In the genomic region with DNA sequence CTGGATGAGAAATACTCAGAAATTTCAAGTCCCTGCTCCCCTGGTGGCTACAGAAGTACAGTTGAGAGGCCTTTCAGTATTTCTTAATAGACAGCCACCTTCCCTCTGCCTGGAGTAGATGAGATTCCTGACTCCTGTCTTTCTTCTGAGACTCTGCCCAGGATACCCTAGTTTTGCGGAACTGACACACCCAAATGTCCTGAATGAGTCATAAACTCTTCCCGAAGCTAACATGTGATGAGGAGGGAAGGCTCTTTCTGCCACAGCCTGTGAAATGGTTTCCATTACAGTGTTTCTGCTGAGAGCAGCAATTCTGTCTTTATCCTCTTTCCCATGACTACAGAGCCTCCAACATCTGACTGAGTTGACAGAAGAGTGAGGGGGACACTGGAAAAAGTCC, we compare ENCODE assay signal across 14 cellular contexts. TPM values are rescaled to one million over a fixed set of nuclear protein-coding genes. Genes with fewer than 3 reads are reported as not detected.
DNase-seq lines count a peak whose midpoint lies in the region; FAIRE-seq and TF ChIP-seq lines count a peak whose summit lies in the region.
"Had no signal": no experiment of that assay in that cellular context is flagged by ENCODE, and none has a peak within 500 bp of the region (broad histone marks: within the 10 kb centered on the region; RNA-seq: fewer than 3 reads in every experiment).

No MANE protein-coding gene starts in this region.

- H2BK5ac ChIP-seq in H1 (ENCODE audit: low read depth, low read length) (peak overlapping the region; percentile 85; the same call in 1 of the 2 replicates), mesenchymal stem cell (ENCODE audit: low read depth, low read length, poor library complexity, severe bottlenecking) (no peak overlapping the region)

- FAIRE-seq in H1 (lab: Jason Lieb, UNC): no peak

- H3K4me3 ChIP-seq in H1 (ENCODE audit: extremely low read depth in 1 of 4, insufficient read depth in 2 of 4, low read depth in 3 of 4, low read length in 4 of 4) (no peak overlapping the region), mesenchymal stem cell (ENCODE audit: insufficient read depth in 1 of 2, low read depth in 1 of 2, low read length in 2 of 2) (no peak overlapping the region), suprapubic skin (no peak overlapping the region), OCI-LY7 (ENCODE audit: low read depth, low read length, poor library complexity, severe bottlenecking) (no peak overlapping the region)

- intact Hi-C loops in OCI-LY7 (cut with micrococcal nuclease; ENCODE audit: unreplicated experiment): no loop called here

- peak overlapping the region; percentile 68; the same call in 1 of the 2 replicates for H2BK12ac ChIP-seq in H1 (ENCODE audit: low read depth, low read length)
- H2BK12ac ChIP-seq in mesenchymal stem cell (ENCODE audit: low read length in 2 of 2): peak overlapping the region in 1 of 2 experiments; percentile 79

- no peak overlapping the region for H2AFZ ChIP-seq in H1 (ENCODE audit: low read length)
- peak overlapping the region; percentile 19 for H2AFZ ChIP-seq in mesenchymal stem cell (ENCODE audit: low read depth, low read length)
- no peak overlapping the region for H2AFZ ChIP-seq in OCI-LY7 (ENCODE audit: low read length)

- TF ChIP-seq EP300 in H1 (IDR thresholded peaks at IDR 0.05; ENCODE audit: borderline replicate concordance in 1 of 2, low read depth in 2 of 2, low read length in 2 of 2) (no peak), suprapubic skin (IDR thresholded peaks at IDR 0.05) (no peak)

- H2BK20ac ChIP-seq in H1 (ENCODE audit: low read length): peak overlapping the region; percentile 86

- CTCF ChIA-PET in H1 (lab: Charles Lee; ENCODE audit: partially characterized antibody): no interaction called here
- CTCF ChIA-PET in OCI-LY7 (lab: Charles Lee; ENCODE audit: unreplicated experiment): no interaction called here

- TF ChIP-seq CTCF in H1 (IDR thresholded peaks at IDR 0.05; ENCODE audit: control extremely low read depth in 1 of 3, insufficient read depth in 1 of 3, low read depth in 1 of 3, low read length in 3 of 3) (no peak), suprapubic skin (IDR thresholded peaks at IDR 0.05) (no peak), OCI-LY7 (conservative IDR thresholded peaks at IDR 0.05; ENCODE audit: low read length) (no peak)

- TF ChIP-seq RAD21 in H1 (IDR thresholded peaks at IDR 0.05 in 1 of 2, conservative IDR thresholded peaks at IDR 0.05 in 1 of 2; ENCODE audit: low read depth in 2 of 2, low read length in 2 of 2): no peak

- H2AK5ac ChIP-seq in H1 (ENCODE audit: low read depth, low read length) (peak overlapping the region; percentile 57; the same call in 1 of the 2 replicates), mesenchymal stem cell (ENCODE audit: low read length, severe bottlenecking) (no peak overlapping the region)

- POLR2A ChIA-PET in H1 (lab: Charles Lee; ENCODE audit: partially characterized antibody) (no interaction called here), OCI-LY7 (lab: Charles Lee) (no interaction called here)

- H3K27ac ChIP-seq in H1 (ENCODE audit: low read depth, low read length): 0 out of 2 replicates have a peak overlapping the region, but pooled peaks have one; percentile 13
- no peak overlapping the region for H3K27ac ChIP-seq in mesenchymal stem cell (ENCODE audit: low read length, poor library complexity, severe bottlenecking)
- no peak overlapping the region for H3K27ac ChIP-seq in suprapubic skin
- no peak overlapping the region for H3K27ac ChIP-seq in OCI-LY7 (ENCODE audit: low read depth, low read length, poor library complexity, severe bottlenecking)
- H3K27ac ChIP-seq: WERI-Rb-1 had no signal

- no TSS peak for BruUV-seq in OCI-LY7 (replicated peaks; lab: Mats Ljungman, UMichigan)

- H3K9ac ChIP-seq in H1 (replicated peaks in 1 of 4; ENCODE audit: extremely low read depth in 1 of 4, low read depth in 3 of 4, low read length in 3 of 4) (no peak overlapping the region), mesenchymal stem cell (ENCODE audit: low read length) (peak overlapping the region; percentile 19)

- H2BK15ac ChIP-seq in H1 (ENCODE audit: low read length): no peak overlapping the region
- no peak overlapping the region for H2BK15ac ChIP-seq in mesenchymal stem cell (ENCODE audit: low read depth, poor library complexity, severe bottlenecking)

- H3K27me3 ChIP-seq in H1 (replicated peaks in 1 of 4; ENCODE audit: control insufficient read depth in 3 of 4, extremely low read depth in 1 of 4, insufficient read depth in 3 of 4, low read length in 3 of 4): no peaks in the 10 kb centered on the region
- H3K27me3 ChIP-seq in mesenchymal stem cell (ENCODE audit: control insufficient read depth in 1 of 2, insufficient read depth in 1 of 2, low read length in 2 of 2): no peaks in the 10 kb centered on the region
- H3K27me3 ChIP-seq in suprapubic skin: no peaks in the 10 kb centered on the region

- H2BK120ac ChIP-seq in H1 (replicated peaks; ENCODE audit: low read depth, low read length): peak overlapping the region; percentile 3
- no peak overlapping the region for H2BK120ac ChIP-seq in mesenchymal stem cell (ENCODE audit: low read depth, low read length)

- no peaks in the 10 kb centered on the region for H3K9me2 ChIP-seq in OCI-LY7 (ENCODE audit: insufficient read depth, low read length)

- H3K79me2 ChIP-seq in H1 (ENCODE audit: control insufficient read depth in 1 of 2, insufficient read depth in 2 of 2, low read length in 2 of 2): no peaks in the 10 kb centered on the region
- no peaks in the 10 kb centered on the region for H3K79me2 ChIP-seq in OCI-LY7 (ENCODE audit: insufficient read depth, low read depth, low read length)

- H3K36me3 ChIP-seq in H1 (ENCODE audit: control insufficient read depth in 2 of 4, insufficient read depth in 4 of 4, low read length in 3 of 4) (no peaks in the 10 kb centered on the region), mesenchymal stem cell (ENCODE audit: control insufficient read depth in 1 of 2, insufficient read depth in 2 of 2, low read depth in 1 of 2, low read length in 2 of 2) (no peaks in the 10 kb centered on the region), suprapubic skin (no peaks in the 10 kb centered on the region), OCI-LY7 (ENCODE audit: insufficient read depth, low read length) (no peaks in the 10 kb centered on the region)
- H3K36me3 ChIP-seq: WERI-Rb-1 had no signal

- H3K56ac ChIP-seq in H1 (replicated peaks; ENCODE audit: insufficient read length, low read depth, low read length): no peak overlapping the region

- DNase-seq in EH (ENCODE audit: low read depth) (peak; percentile 74), NCI-H460 (ENCODE audit: extremely low read depth, low read depth) (peak; percentile 7), H1 (ENCODE audit: low read depth in 1 of 2, low spot score in 2 of 2) (peak in 1 of 2 experiments; percentile 48), mesenchymal stem cell (peak; percentile 81), germinal center (ENCODE audit: low spot score) (no peak), suprapubic skin (ENCODE audit: low spot score in 2 of 2) (no peak), OCI-LY7 (ENCODE audit: low spot score) (no peak), inferior parietal cortex (ENCODE audit: extremely low spot score) (no peak)
- DNase-seq: activated T-cell treated with anti-CD3 and anti-CD28 coated beads, Interleukin-2, amount 50 U/mL, for 4 hours; C1 segment of cervical spinal cord; hippocampal formation; naive B cell; NCI-H1930; WERI-Rb-1 had no signal

- H3K23me2 ChIP-seq in H1 (ENCODE audit: low read depth, low read length): no peaks in the 10 kb centered on the region; the same call in 1 of the 2 replicates

- H3K9me3 ChIP-seq in H1 (ENCODE audit: insufficient read depth in 2 of 2, low read depth in 1 of 2, low read length in 1 of 2) (no peaks in the 10 kb centered on the region), mesenchymal stem cell (ENCODE audit: control insufficient read depth, low read length) (no peaks in the 10 kb centered on the region), suprapubic skin (no peaks in the 10 kb centered on the region), OCI-LY7 (ENCODE audit: low read length) (no peaks in the 10 kb centered on the region)

- H3K18ac ChIP-seq in H1 (ENCODE audit: extremely low read depth, low read length): peak overlapping the region; percentile 41
- peak overlapping the region; percentile 6 to 89 for H3K18ac ChIP-seq in mesenchymal stem cell (ENCODE audit: low read depth in 1 of 2, low read length in 2 of 2)

- WGBS in H1 (ENCODE audit: extremely low coverage in 1 of 2, insufficient coverage in 1 of 2, insufficient read length in 1 of 2, insufficient replicate concordance in 2 of 2, low coverage in 1 of 2, low lambda C conversion rate in 2 of 2, missing lambda C conversion rate in 1 of 2), 2 experiments: 67% methylated on average over 2 of the region's 2 CpGs; no CpG with 5 or more reads in 1 of the 2 experiments
- 0% methylated on average over 1 of the region's 2 CpGs for whole genome bisulfite sequencing in mesenchymal stem cell
- WGBS in suprapubic skin: 24% methylated on average over 2 of the region's 2 CpGs

- no peak overlapping the region for H4K8ac ChIP-seq in H1 (ENCODE audit: extremely low read depth, insufficient read depth, low read length)
- H4K8ac ChIP-seq in mesenchymal stem cell (ENCODE audit: low read length): peak overlapping the region; percentile 76

- H3K79me1 ChIP-seq in H1 (ENCODE audit: low read depth, low read length): no peaks in the 10 kb centered on the region
- no peaks in the 10 kb centered on the region for H3K79me1 ChIP-seq in mesenchymal stem cell (replicated peaks; ENCODE audit: low read length, poor library complexity, severe bottlenecking)

- H3K23ac ChIP-seq in H1 (ENCODE audit: insufficient read length): no peak overlapping the region
- no peak overlapping the region for H3K23ac ChIP-seq in mesenchymal stem cell (ENCODE audit: low read length in 2 of 2)

- H3K4ac ChIP-seq in H1 (replicated peaks; ENCODE audit: insufficient read length, low read depth, low read length) (no peak overlapping the region), mesenchymal stem cell (ENCODE audit: low read depth in 1 of 2, low read length in 2 of 2) (no peak overlapping the region)

- H4K5ac ChIP-seq in H1 (ENCODE audit: insufficient read length, low read depth, low read length): no peak overlapping the region

- H3K4me1 ChIP-seq in H1 (replicated peaks in 1 of 4; ENCODE audit: control insufficient read depth in 3 of 4, insufficient read depth in 4 of 4, low read length in 3 of 4) (peaks cover 0 to 9% (median 6%) of the 10 kb centered on the region in 4 experiments; a peak in 3 of 7 replicates), mesenchymal stem cell (ENCODE audit: control insufficient read depth, insufficient read depth, low read depth, low read length) (peaks cover 1% of the 10 kb centered on the region), suprapubic skin (no peaks in the 10 kb centered on the region), OCI-LY7 (ENCODE audit: insufficient read depth, low read length, poor library complexity, severe bottlenecking) (no peaks in the 10 kb centered on the region)

- H4K20me1 ChIP-seq in H1 (replicated peaks in 1 of 2; ENCODE audit: control insufficient read depth in 1 of 2, insufficient read depth in 2 of 2, low read length in 2 of 2): no peaks in the 10 kb centered on the region
- H4K20me1 ChIP-seq in OCI-LY7 (ENCODE audit: insufficient read depth, low read length): no peaks in the 10 kb centered on the region

- H4K91ac ChIP-seq in H1 (replicated peaks; ENCODE audit: insufficient read length, low read length) (peak overlapping the region; percentile 28), mesenchymal stem cell (ENCODE audit: low read length) (no peak overlapping the region)

- no peak for TF ChIP-seq POLR2A in H1 (IDR thresholded peaks at IDR 0.05; ENCODE audit: control extremely low read depth in 1 of 2, low read depth in 2 of 2, low read length in 2 of 2)
- TF ChIP-seq POLR2A in suprapubic skin (IDR thresholded peaks at IDR 0.05): no peak

- H3K14ac ChIP-seq in H1 (ENCODE audit: insufficient read length) (no peak overlapping the region), mesenchymal stem cell (ENCODE audit: low read length in 2 of 2) (no peak overlapping the region)

- H3K4me2 ChIP-seq in H1 (ENCODE audit: insufficient read depth in 1 of 2, low read depth in 2 of 2, low read length in 2 of 2) (peak overlapping the region in 1 of 2 experiments; percentile 11; a peak in 2 of 4 replicates), mesenchymal stem cell (ENCODE audit: low read length, poor library complexity, severe bottlenecking) (no peak overlapping the region), OCI-LY7 (ENCODE audit: low read length) (no peak overlapping the region)

RNA-seq across cellular contexts. Expression of gene TNC, which starts 52.7 kb away (rescaled TPM):
- not detected in 2 replicates for total RNA-seq in NCI-H460 (2014; rRNA removed; shearing (Covaris generic))
- not detected in 2 replicates for polyA plus RNA-seq in NCI-H460 (2014; cell fraction: nucleus; rRNA removed)
- 11.2 and 11.4 TPM in 2 replicates for total RNA-seq in H1 (2021; fragmentation: NEBNext Ultra II Directional; extraction: Animal tissue kit (Norgen Biotek cat#: 25700))
- polyA plus RNA-seq in H1 (2011; rRNA removed): 5.5 and 6.2 TPM in 2 replicates
- polyA plus RNA-seq in H1 (2011; cell fraction: cytosol; rRNA removed): 4.6 TPM
- 11.0 TPM for polyA plus RNA-seq in H1 (2011; cell fraction: nucleus; rRNA removed)
- 2.6 to 4.0 TPM (median 3.3 TPM) in 4 replicates for polyA plus RNA-seq in H1 (2012, experiment 1 of 2)
- polyA plus RNA-seq in H1 (2012, experiment 2 of 2): 1.7 TPM
- polyA plus RNA-seq in H1 (2013, experiment 1 of 2): 23.7 TPM
- 17.7 TPM for polyA plus RNA-seq in H1 (2013, experiment 2 of 2)
- 5.0 and 7.3 TPM in 2 replicates for polyA minus RNA-seq in H1 (2011; rRNA and poly(A)+ RNA removed)
- polyA minus RNA-seq in H1 (2011; cell fraction: cytosol; rRNA and poly(A)+ RNA removed): 4.8 TPM
- 4.1 TPM for polyA minus RNA-seq in H1 (2011; cell fraction: nucleus; rRNA and poly(A)+ RNA removed)
- polyA plus RNA-seq in mesenchymal stem cell (2013, experiment 1 of 2): 32.2 TPM
- 29.1 TPM for polyA plus RNA-seq in mesenchymal stem cell (2013, experiment 2 of 2)
- 10 to 100 TPM; 18.5 to 27.0 (median 22.7) TPM for total RNA-seq in suprapubic skin
- total RNA-seq in OCI-LY7 (2014; rRNA removed; shearing (Covaris generic)): not detected in 2 replicates
- not detected in 2 replicates for total RNA-seq in OCI-LY7 (2022)

Comparison
In these comparisons a context has a peak if more than half of its experiments do, and no peak if none do; other contexts are left out.
1. DNase-seq: peak in EH (single experiment), NCI-H460 (single experiment) and mesenchymal stem cell (single experiment); none in germinal center (single experiment), suprapubic skin (0 of 2), OCI-LY7 (single experiment) and inferior parietal cortex (single experiment).
2. RNA of gene TNC, which starts 52.7 kb away (total RNA-seq): 18.5 to 27.0 TPM in suprapubic skin and 11.2 to 11.4 TPM in H1; not detected in NCI-H460 and not detected in OCI-LY7; every median in the first group is over 10 times any median in the second.